In the genomic region with DNA sequence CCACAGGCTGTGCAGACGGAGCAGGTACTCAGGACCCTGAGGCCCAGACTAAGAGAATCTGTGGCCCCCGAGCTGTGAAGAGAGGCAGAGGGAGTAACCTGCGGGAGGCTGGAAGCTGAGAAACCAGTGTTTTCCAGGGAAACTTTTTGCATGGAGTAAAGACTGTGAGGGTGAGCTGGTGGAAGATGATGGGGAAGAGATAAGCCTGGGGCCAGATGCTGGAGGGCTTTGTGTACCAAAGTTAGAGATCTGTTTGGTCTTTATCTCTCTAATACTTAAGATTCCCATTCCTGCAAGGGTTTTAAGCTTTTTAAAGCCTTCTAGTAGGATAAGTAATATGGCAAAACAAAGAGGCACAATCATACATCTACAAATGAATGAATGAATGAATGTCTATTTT, we compare ENCODE assay signal across 24 cellular contexts.
"Had no signal": no experiment of that assay in that cellular context is flagged by ENCODE, and none has a peak within 500 bp of the region (broad histone marks: within the 10 kb centered on the region; RNA-seq: fewer than 3 reads in every experiment).

No MANE protein-coding gene starts in this region.

- H3K36me3 ChIP-seq: SJSA1 had no signal

- H3K9me3 ChIP-seq: SJSA1 had no signal

- H3K4me1 Mint-ChIP-seq: IgD-negative memory B cell had no signal

- H3K36me3 Mint-ChIP-seq: IgD-negative memory B cell had no signal

- H3K27ac ChIP-seq: HL-60, KMS-11, SJSA1, SK-N-MC had no signal

- H3K9me3 Mint-ChIP-seq: IgD-negative memory B cell had no signal

- H3K4me2 ChIP-seq: KMS-11 had no signal

- H3K4me3 ChIP-seq: K562, SJSA1, SK-N-MC had no signal

- ATAC-seq: K562 had no signal

- DNase-seq: Kasumi-1, MM.1S, MV-4-11, NCI-H1048, NCI-H1105, NCI-H1417, NCI-H1436 treated with DMSO at 0.1 percent for 48 hours, NCI-H1694, NCI-H187 treated with DMSO at 0.1 percent for 48 hours, NCI-H2029 treated with DMSO at 0.1 percent for 48 hours, NCI-H2171 treated with DMSO at 0.1 percent for 48 hours, NCI-H345, NCI-H446 treated with DMSO at 0.1 percent for 48 hours, NCI-H510A treated with DMSO at 0.1 percent for 48 hours, NCI-H526, Right ventricle myocardium superior, RPMI8226, SIG-M5 had no signal

- H3K4me3 Mint-ChIP-seq: IgD-negative memory B cell had no signal

- H3K27me3 ChIP-seq: SJSA1 had no signal
